21 cellular contexts compared by ENCODE assay signal in genomic region chr3:190340071-190340470, GRCh38. TPM values are rescaled to one million over a fixed set of nuclear protein-coding genes. Genes with fewer than 3 reads are reported as not detected.
DNase-seq lines count a peak whose midpoint lies in the region.
"Had no signal": no experiment of that assay in that cellular context is flagged by ENCODE, and none has a peak within 500 bp of the region (broad histone marks: within the 10 kb centered on the region; RNA-seq: fewer than 3 reads in every experiment).

No MANE protein-coding gene starts in this region.

- intact Hi-C loops in posterior vena cava (cut with DNase I) = no loop called here

- peak; percentile 59 for DNase-seq in ELR (ENCODE audit: low read depth)
- peak; percentile 50 for DNase-seq in M059J (ENCODE audit: low read depth)
- DNase-seq in epithelial cell of prostate (ENCODE audit: low read depth, low spot score) = no peak
- DNase-seq in cortex of kidney (lab: John Stamatoyannopoulos, UW) = no peak
- no peak for DNase-seq in posterior vena cava (ENCODE audit: low spot score)
- no peak for DNase-seq in MV-4-11 (lab: John Stamatoyannopoulos, UW)
- DNase-seq in HuH-7 (ENCODE audit: low spot score) = no peak
- DNase-seq: ACHN; CD4-positive, alpha-beta T cell; COR-L47; DMS79; NCI-H1694; NCI-H2081; NCI-H2171 treated with DMSO at 0.1 percent for 48 hours; NCI-H524 treated with DMSO at 0.1 percent for 48 hours; NCI-H82; SIG-M5; SK-N-SH had no signal

- peak overlapping the region; percentile 96 for H3K27ac ChIP-seq in epithelial cell of prostate
- H3K27ac ChIP-seq: BLaER1, KMS-11 had no signal

RNA-seq across cellular contexts. Expression of gene CLDN1, which starts 17.8 kb away (rescaled TPM):
- 1.5 and 1.8 TPM in 2 replicates for total RNA-seq in M059J (2014; rRNA removed; shearing (Covaris generic))
- 1 to 10 TPM in 1 of 2 donors, under 1 TPM in 1; 0.46 to 1.1 TPM for total RNA-seq in posterior vena cava
- total RNA-seq: G401 had no signal

RNA-seq across cellular contexts. Expression of gene CLDN16, which starts 47.9 kb away (rescaled TPM):
- total RNA-seq in M059J (2014; rRNA removed; shearing (Covaris generic)) = not detected in 2 replicates
- total RNA-seq in posterior vena cava = not detected
- total RNA-seq: CD4-positive, alpha-beta T cell; G401 had no signal

Comparison
In these comparisons a context has a peak if more than half of its experiments do, and no peak if none do; other contexts are left out.
1. DNase-seq: peak in ELR (single experiment) and M059J (single experiment); none in epithelial cell of prostate (single experiment), cortex of kidney (single experiment), posterior vena cava (single experiment), MV-4-11 (single experiment) and HuH-7 (single experiment).